Comparison of ENCODE assay signal across 28 cellular contexts in the genomic region with DNA sequence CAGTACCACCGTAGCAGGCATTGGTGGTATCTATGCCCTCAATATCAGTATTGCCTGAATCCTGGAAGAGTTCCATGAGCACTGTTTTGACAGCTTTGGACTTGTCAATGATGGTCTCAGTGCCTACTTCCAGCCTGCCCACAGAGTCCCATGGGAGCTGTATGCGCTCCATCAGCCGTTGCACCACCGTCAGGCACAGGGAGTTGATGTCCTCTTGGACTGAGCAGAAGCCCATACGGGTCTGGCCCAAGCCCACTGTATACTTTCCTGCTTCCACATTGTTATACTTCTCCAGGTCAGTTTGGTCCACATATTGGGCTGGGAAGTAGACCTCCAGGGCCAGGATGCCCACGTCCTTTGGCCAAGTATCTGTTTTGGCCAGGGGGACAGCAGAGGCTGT. TPM values are rescaled to one million over a fixed set of nuclear protein-coding genes. Genes with fewer than 3 reads are reported as not detected.
"Had no signal": no experiment of that assay in that cellular context is flagged by ENCODE, and none has a peak within 500 bp of the region (broad histone marks: within the 10 kb centered on the region; RNA-seq: fewer than 3 reads in every experiment).

No MANE protein-coding gene starts in this region.

- H3K27ac ChIP-seq: coronary artery, left ventricle myocardium inferior, parathyroid adenoma, sigmoid colon, skin epidermis, thoracic aorta had no signal

- H3K36me3 ChIP-seq: prostate gland, sigmoid colon, thoracic aorta, transverse colon had no signal

- H3K9ac ChIP-seq: parathyroid adenoma had no signal

- H3K27me3 ChIP-seq: sigmoid colon, stomach, transverse colon had no signal

- H3K4me1 ChIP-seq: prostate gland had no signal

- H3K36me3 Mint-ChIP-seq: naive thymus-derived CD4-positive, alpha-beta T cell had no signal

- DNase-seq: effector CD4-positive, alpha-beta T cell; endodermal cell; erythroblast; foreskin melanocyte; hippocampal formation; left ventricle myocardium inferior; naive thymus-derived CD4-positive, alpha-beta T cell; nephron progenitor cell; sigmoid colon; stimulated activated CD4-positive, alpha-beta T cell treated with anti-CD3 and anti-CD28 coated beads, Interleukin-2, amount 100 ng/mL, for 24 hours; stimulated activated CD4-positive, alpha-beta T cell treated with anti-CD3 and anti-CD28 coated beads, Interleukin-4, amount 100 ng/mL, for 4 hours; stimulated activated naive CD4-positive, alpha-beta T cell; stomach; substantia nigra; transverse colon had no signal

- H3K9me3 Mint-ChIP-seq: naive thymus-derived CD4-positive, alpha-beta T cell had no signal

- H3K9me3 ChIP-seq: prostate gland, sigmoid colon, stomach, thoracic aorta, transverse colon had no signal

- FAIRE-seq: endothelial cell of umbilical vein had no signal

- H3K27ac Mint-ChIP-seq: endodermal cell; naive thymus-derived CD4-positive, alpha-beta T cell; nephron progenitor cell had no signal

- H3K4me3 ChIP-seq: coronary artery, left ventricle myocardium inferior, prostate gland, sigmoid colon, skin epidermis, thoracic aorta, transverse colon had no signal

- ATAC-seq: naive thymus-derived CD4-positive, alpha-beta T cell had no signal

- H3K4me3 Mint-ChIP-seq: endodermal cell; naive thymus-derived CD4-positive, alpha-beta T cell; nephron progenitor cell had no signal

RNA-seq across cellular contexts. Expression of gene HMGCS2, which starts 4.5 kb away (rescaled TPM):
- total RNA-seq: chondrocyte; dermis microvascular lymphatic vessel endothelial cell; endodermal cell; endothelial cell of umbilical vein; lung microvascular endothelial cell; mononuclear cell; naive thymus-derived CD4-positive, alpha-beta T cell; renal cortical epithelial cell had no signal
- polyA plus RNA-seq: endothelial cell of umbilical vein; naive thymus-derived CD4-positive, alpha-beta T cell had no signal

RNA-seq across cellular contexts. Expression of gene REG4, which starts 47.0 kb away (rescaled TPM):
- total RNA-seq: chondrocyte, dermis microvascular lymphatic vessel endothelial cell, endodermal cell, endothelial cell of umbilical vein, left ventricle myocardium inferior, lung microvascular endothelial cell, omental fat pad, renal cortical epithelial cell, sigmoid colon, urinary bladder had no signal
- polyA plus RNA-seq: endothelial cell of umbilical vein had no signal
